ENCODE assay signal across 8 cellular contexts in genomic region chr2:144524190-144524957, GRCh38. TPM values are rescaled to one million over a fixed set of nuclear protein-coding genes. Genes with fewer than 3 reads are reported as not detected.
DNase-seq lines count a peak whose midpoint lies in the region.

No MANE protein-coding gene starts in this region.

- no peaks in the 10 kb centered on the region for H3K36me3 ChIP-seq in iPS-18a (ENCODE audit: control insufficient read depth, low read depth, low read length)

- H3K4me1 ChIP-seq in iPS-18a (ENCODE audit: control insufficient read depth, low read depth, low read length) = peaks cover 38% of the 10 kb centered on the region

- no peaks in the 10 kb centered on the region for H3K9me3 ChIP-seq in iPS-18a (ENCODE audit: control insufficient read depth, low read depth, low read length)

- H3K9ac ChIP-seq in iPS-18a (ENCODE audit: low read length) = peak overlapping the region; percentile 65

- no peak overlapping the region for H3K27ac ChIP-seq in iPS-18a (ENCODE audit: low read length)

- H3K4me3 ChIP-seq in iPS-18a (ENCODE audit: low read length) (peak overlapping the region; percentile 72), skeletal muscle cell (ENCODE audit: low read depth, low read length) (peak overlapping the region; percentile 59)

- DNase-seq in Daoy (ENCODE audit: low read depth) (peak; percentile 59), NCI-H2227 treated with DMSO at 0.1 percent for 48 hours (lab: John Stamatoyannopoulos, UW) (peak; percentile 33), astrocyte of the hippocampus (ENCODE audit: low read depth, low spot score) (peak; percentile 75), skeletal muscle cell (ENCODE audit: low read depth) (no peak), GM19240 (ENCODE audit: insufficient read length, low spot score) (no peak), GOT3 (lab: John Stamatoyannopoulos, UW) (no peak)
- DNase-seq in stimulated activated CD4-positive, alpha-beta T cell treated with anti-CD3 and anti-CD28 coated beads, Interleukin-4, amount 100 ng/mL, for 1 hour = no peak

- H3K27me3 ChIP-seq in iPS-18a (ENCODE audit: control insufficient read depth, insufficient read depth, low read length) = peaks cover 33% of the 10 kb centered on the region

RNA-seq across cellular contexts. Expression of gene ZEB2, which starts 4.5 kb away (rescaled TPM):
- total RNA-seq in Daoy (2014; rRNA removed; shearing (Covaris generic)) = 15.1 and 15.2 TPM in 2 replicates

Comparison
In these comparisons a context has a peak if more than half of its experiments do, and no peak if none do; other contexts are left out.
1. DNase-seq: peak in Daoy (single experiment), NCI-H2227 treated with DMSO at 0.1 percent for 48 hours (single experiment) and astrocyte of the hippocampus (single experiment); none in skeletal muscle cell (single experiment), stimulated activated CD4-positive, alpha-beta T cell treated with anti-CD3 and anti-CD28 coated beads, Interleukin-4, amount 100 ng/mL, for 1 hour (single experiment), GM19240 (single experiment) and GOT3 (single experiment).